In genomic region chr7:102190777-102191176, GRCh38 we compare ENCODE assay signal across 19 cellular contexts.
"Had no signal": no experiment of that assay in that cellular context is flagged by ENCODE, and none has a peak within 500 bp of the region (broad histone marks: within the 10 kb centered on the region; RNA-seq: fewer than 3 reads in every experiment).

No MANE protein-coding gene starts in this region.

- H3K4me1 ChIP-seq: breast epithelium, colonic mucosa, gastroesophageal sphincter, testis, uterus had no signal

- H3K4me3 ChIP-seq: breast epithelium, colonic mucosa, gastroesophageal sphincter, left ventricle myocardium inferior, testis, uterus had no signal

- FAIRE-seq: astrocyte, small intestine had no signal

- H3K36me3 ChIP-seq: breast epithelium, colonic mucosa, uterus had no signal

- H3K27ac ChIP-seq: breast epithelium, colonic mucosa, gastroesophageal sphincter, left ventricle myocardium inferior, testis, uterus had no signal

- H3K27me3 ChIP-seq: breast epithelium, colonic mucosa, gastroesophageal sphincter, testis, uterus had no signal

- DNase-seq: activated CD4-positive, alpha-beta T cell treated with anti-CD3 and anti-CD28 coated beads, Interleukin-2, amount 10 ng/mL, durations not matched to agents 7 days and 5 days; activated CD8-positive, alpha-beta memory T cell treated with anti-CD3 and anti-CD28 coated beads, Interleukin-2, amount 10 ng/mL, durations not matched to agents 7 days and 5 days; activated CD8-positive, alpha-beta T cell treated with anti-CD3 and anti-CD28 coated beads for 36 hours; activated naive CD8-positive, alpha-beta T cell treated with anti-CD3 and anti-CD28 coated beads for 36 hours; colonic mucosa; head of caudate nucleus; hypothalamus; kidney glomerular epithelial cell; left ventricle myocardium inferior; small intestine; stimulated activated CD4-positive, alpha-beta T cell treated with anti-CD3 and anti-CD28 coated beads, Interleukin-2, amount 100 ng/mL, for 24 hours; SW 1271; T-helper 17 cell; testis; trophoblast cell; uterus had no signal

- H3K9me3 ChIP-seq: breast epithelium, colonic mucosa, gastroesophageal sphincter, left ventricle myocardium inferior, testis, uterus had no signal
